10 cellular contexts compared by ENCODE assay signal in genomic region chr11:60951611-60951908, GRCh38. TPM values are rescaled to one million over a fixed set of nuclear protein-coding genes. Genes with fewer than 3 reads are reported as not detected.
DNase-seq lines count a peak whose midpoint lies in the region; ATAC-seq, FAIRE-seq and TF ChIP-seq lines count a peak whose summit lies in the region.
"Had no signal": no experiment of that assay in that cellular context is flagged by ENCODE, and none has a peak within 500 bp of the region (broad histone marks: within the 10 kb centered on the region; RNA-seq: fewer than 3 reads in every experiment).

No MANE protein-coding gene starts in this region.

- H3K4me3 ChIP-seq in IMR-90 (ENCODE audit: insufficient read depth, low read depth, low read length) (peak overlapping the region; percentile 29), mammary epithelial cell (replicated peaks in 1 of 3; ENCODE audit: insufficient read depth in 1 of 3, low read depth in 2 of 3, low read length in 3 of 3) (no peak overlapping the region), HepG2 (replicated peaks in 1 of 3; ENCODE audit: insufficient read depth in 1 of 3, low read depth in 2 of 3, low read length in 3 of 3) (peak overlapping the region in 2 of 3 experiments; percentile 57 to 81; a peak in 1 of 6 replicates)

- H2BK120ac ChIP-seq in IMR-90 (ENCODE audit: low read depth, low read length) = peak overlapping the region; percentile 56

- H3K4me1 ChIP-seq in IMR-90 (ENCODE audit: control insufficient read depth, insufficient read depth, low read length) = peaks cover 12% of the 10 kb centered on the region
- H3K4me1 ChIP-seq in mammary epithelial cell (ENCODE audit: insufficient read depth, low read length) = no peaks in the 10 kb centered on the region
- H3K4me1 ChIP-seq in HepG2 (ENCODE audit: insufficient read depth, low read length) = no peaks in the 10 kb centered on the region

- TF ChIP-seq EP300 in HepG2 (IDR thresholded peaks at IDR 0.05; ENCODE audit: low read depth in 2 of 2, low read length in 2 of 2) (no peak), HepG2 (CRISPR knock-in tag; IDR thresholded peaks at IDR 0.05; ENCODE audit: borderline replicate concordance) (no peak)

- POLR2A ChIA-PET in IMR-90 (lab: Charles Lee; ENCODE audit: unreplicated experiment) (interaction anchor here (0.5 kb wide), 1 partner anchor 40 kb away, joined by 3 read pairs; no protein-coding TSS in a partner anchor), HepG2 (lab: Yijun Ruan, JAX) (no interaction called here)

- H2BK20ac ChIP-seq in IMR-90 (ENCODE audit: low read depth, low read length) = no peak overlapping the region

- intact Hi-C loops in IMR-90 (cut with micrococcal nuclease) = no loop called here
- intact Hi-C loops in mammary epithelial cell (cut with micrococcal nuclease) = no loop called here
- intact Hi-C loops in HepG2 (cut with micrococcal nuclease; ENCODE audit: unreplicated experiment) = no loop called here

- peak overlapping the region; percentile 56 for H2AK9ac ChIP-seq in IMR-90 (replicated peaks; ENCODE audit: low read depth, low read length, poor library complexity)

- peak overlapping the region; percentile 94 for H3K18ac ChIP-seq in IMR-90 (ENCODE audit: low read depth, low read length)

- peak overlapping the region; percentile 87 to 96 for H4K8ac ChIP-seq in IMR-90 (ENCODE audit: low read depth in 2 of 2, low read length in 2 of 2)

- dilution Hi-C loops in IMR-90 (cut with HindIII; ENCODE audit: low sequenced_read_pairs, unreplicated experiment) (no loop called here), mammary epithelial cell (cut with HindIII; ENCODE audit: low sequenced_read_pairs) (no loop called here)

- peak overlapping the region; percentile 96 for H4K5ac ChIP-seq in IMR-90 (ENCODE audit: low read depth, low read length)

- H2AFZ ChIP-seq in IMR-90 (replicated peaks; ENCODE audit: low read length, poor library complexity) (peak overlapping the region; percentile 89), mammary epithelial cell (ENCODE audit: low read depth, low read length) (peak overlapping the region; percentile 63), HepG2 (ENCODE audit: low read length) (no peak overlapping the region)

- H3K79me2 ChIP-seq in mammary epithelial cell (ENCODE audit: insufficient read depth, low read length) (no peaks in the 10 kb centered on the region), HepG2 (ENCODE audit: insufficient read depth, low read length) (no peaks in the 10 kb centered on the region)

- WGBS in IMR-90 (ENCODE audit: extremely low coverage in 2 of 2, insufficient read length in 1 of 2), 2 experiments = 15% methylated on average over 7 of the region's 9 CpGs; no CpG with 5 or more reads in 1 of the 2 experiments
- WGBS in mammary epithelial cell (ENCODE audit: low coverage, missing lambda C conversion rate) = no CpG with 5 or more reads among the region's 9 CpGs
- 72% methylated on average over 9 of the region's 9 CpGs for WGBS in HepG2 (ENCODE audit: low lambda C conversion rate)

- H3K23ac ChIP-seq in IMR-90 (ENCODE audit: low read depth, low read length) = peak overlapping the region; percentile 79; the same call in 1 of the 2 replicates

- peak overlapping the region; percentile 87 for H3K14ac ChIP-seq in IMR-90 (replicated peaks; ENCODE audit: low read depth, low read length)

- peak overlapping the region; percentile 79 for H3K4me2 ChIP-seq in IMR-90 (ENCODE audit: low read depth, low read length)
- H3K4me2 ChIP-seq in mammary epithelial cell (ENCODE audit: insufficient read depth, low read depth, low read length) = peak overlapping the region; percentile 47
- H3K4me2 ChIP-seq in HepG2 (ENCODE audit: low read depth, low read length) = peak overlapping the region; percentile 86

- H3K4ac ChIP-seq in IMR-90 (ENCODE audit: low read depth, low read length) = peak overlapping the region; percentile 57

- H3K56ac ChIP-seq in IMR-90 (ENCODE audit: extremely low read depth, insufficient read depth, low read length) = 0 out of 2 replicates have a peak overlapping the region, but pooled peaks have one; percentile 42

- TF ChIP-seq CTCF in IMR-90 (conservative IDR thresholded peaks at IDR 0.05; ENCODE audit: low read depth, low read length) (no peak), mammary epithelial cell (conservative IDR thresholded peaks at IDR 0.05 in 1 of 2, IDR thresholded peaks at IDR 0.05 in 1 of 2; ENCODE audit: extremely low read depth in 1 of 2, insufficient read depth in 1 of 2, low read depth in 1 of 2, low read length in 2 of 2) (no peak), HepG2 (CRISPR knock-in tag; IDR thresholded peaks at IDR 0.05) (no peak)

- H4K20me1 ChIP-seq in IMR-90 (ENCODE audit: insufficient read depth, low read length) (no peaks in the 10 kb centered on the region), mammary epithelial cell (ENCODE audit: insufficient read depth, low read length) (no peaks in the 10 kb centered on the region), HepG2 (ENCODE audit: insufficient read depth, low read length) (no peaks in the 10 kb centered on the region)

- H3K79me1 ChIP-seq in IMR-90 (ENCODE audit: low read depth in 1 of 2, low read length in 2 of 2) = no peaks in the 10 kb centered on the region; a peak in 1 of 4 replicates

- peak overlapping the region; percentile 88 for H2AK5ac ChIP-seq in IMR-90 (ENCODE audit: low read depth, low read length)

- FAIRE-seq in HepG2 (lab: Jason Lieb, UNC) = no peak
- FAIRE-seq: RCC 7860 had no signal

- no peaks in the 10 kb centered on the region for H3K9me3 ChIP-seq in IMR-90 (ENCODE audit: control insufficient read depth, insufficient read depth, low read length)
- no peaks in the 10 kb centered on the region for H3K9me3 ChIP-seq in mammary epithelial cell (replicated peaks; ENCODE audit: insufficient read depth, low read length)
- no peaks in the 10 kb centered on the region for H3K9me3 ChIP-seq in HepG2 (ENCODE audit: low read length)

- H2BK15ac ChIP-seq in IMR-90 (ENCODE audit: low read depth, low read length) = peak overlapping the region; percentile 42; the same call in 1 of the 3 replicates

- peak overlapping the region; percentile 69 for H3K27ac ChIP-seq in IMR-90 (ENCODE audit: insufficient read depth, low read length)
- no peak overlapping the region for H3K27ac ChIP-seq in mammary epithelial cell (ENCODE audit: insufficient read depth, low read depth, low read length)
- H3K27ac ChIP-seq in HepG2 (ENCODE audit: extremely low read length, insufficient read depth, low read length) = no peak overlapping the region
- H3K27ac ChIP-seq in substantia nigra (ENCODE audit: low read depth, low read length, poor library complexity, severe bottlenecking) = peak overlapping the region; percentile 84
- H3K27ac ChIP-seq: epithelial cell of prostate had no signal

- H3K27me3 ChIP-seq in IMR-90 (ENCODE audit: control insufficient read depth, insufficient read depth, low read length) = peaks cover 2% of the 10 kb centered on the region; the same call in 1 of the 2 replicates
- H3K27me3 ChIP-seq in mammary epithelial cell (ENCODE audit: insufficient read depth, low read length) = peaks cover 4% of the 10 kb centered on the region
- H3K27me3 ChIP-seq in HepG2 (ENCODE audit: control insufficient read depth in 1 of 2, insufficient read depth in 2 of 2, low read length in 2 of 2) = peaks cover 0 to 15% of the 10 kb centered on the region in 2 experiments; a peak in 2 of 5 replicates

- no peaks in the 10 kb centered on the region; the same call in 1 of the 2 replicates for H3K36me3 ChIP-seq in IMR-90 (ENCODE audit: control insufficient read depth, insufficient read depth, low read length)
- no peaks in the 10 kb centered on the region for H3K36me3 ChIP-seq in mammary epithelial cell (ENCODE audit: insufficient read depth, low read length)
- no peaks in the 10 kb centered on the region for H3K36me3 ChIP-seq in HepG2 (replicated peaks in 1 of 2; ENCODE audit: control insufficient read depth in 1 of 2, insufficient read depth in 2 of 2, low read length in 2 of 2)

- no TSS peak for BruUV-seq in IMR-90 (replicated peaks; lab: Mats Ljungman, UMichigan)
- no TSS peak for BruUV-seq in mammary epithelial cell (replicated peaks; lab: Mats Ljungman, UMichigan)
- BruUV-seq in HepG2 (replicated peaks; lab: Mats Ljungman, UMichigan) = no TSS peak

- DNase-seq in IMR-90 = no peak
- DNase-seq in mammary epithelial cell = no peak
- no peak for DNase-seq in HepG2 (ENCODE audit: low spot score)
- DNase-seq in substantia nigra (lab: John Stamatoyannopoulos, UW) = no peak
- DNase-seq in NCI-H2107 treated with DMSO at 0.1 percent for 48 hours (lab: John Stamatoyannopoulos, UW; ENCODE audit: unreplicated experiment) = no peak
- no peak for DNase-seq in occipital lobe (lab: John Stamatoyannopoulos, UW)
- DNase-seq in globus pallidus (ENCODE audit: low spot score) = no peak

- TF ChIP-seq POLR2A in IMR-90 (IDR thresholded peaks at IDR 0.05; ENCODE audit: low read depth, low read length) (no peak), HepG2 (IDR thresholded peaks at IDR 0.05; ENCODE audit: insufficient read depth in 1 of 2, low read depth in 2 of 2, low read length in 2 of 2) (no peak)

- TF ChIP-seq RAD21 in IMR-90 (IDR thresholded peaks at IDR 0.05; ENCODE audit: low read length) (no peak), HepG2 (CRISPR knock-in tag; IDR thresholded peaks at IDR 0.05) (no peak)

- CTCF ChIA-PET in IMR-90 (lab: Yijun Ruan, JAX) = no interaction called here
- CTCF ChIA-PET in mammary epithelial cell (lab: Charles Lee; ENCODE audit: low non-redundant PET) = no interaction called here
- CTCF ChIA-PET in HepG2 (lab: Yijun Ruan, JAX; ENCODE audit: low intra/inter-chr PET ratio, low total read pairs) = no interaction called here

- in situ Hi-C loops in IMR-90 (cut with MboI; ENCODE audit: low sequenced_read_pairs) = no loop called here
- in situ Hi-C loops in mammary epithelial cell (cut with MboI; ENCODE audit: low sequenced_read_pairs in 2 of 2) = no loop called here
- in situ Hi-C loops in HepG2 (cut with HindIII; ENCODE audit: extremely low pct_ligation_motif_present, low pct_unique_long_range_greater_than_20kb) = no loop called here

- H3K9ac ChIP-seq in IMR-90 (ENCODE audit: low read depth, low read length) = peak overlapping the region; percentile 80
- no peak overlapping the region for H3K9ac ChIP-seq in mammary epithelial cell (ENCODE audit: insufficient read depth, low read length)
- no peak overlapping the region for H3K9ac ChIP-seq in HepG2 (ENCODE audit: insufficient read depth, low read depth, low read length)

- H4K91ac ChIP-seq in IMR-90 (ENCODE audit: insufficient read depth, low read depth, low read length) = peak overlapping the region; percentile 79

- H2BK5ac ChIP-seq in IMR-90 (ENCODE audit: low read depth, low read length, poor library complexity, severe bottlenecking) = peak overlapping the region; percentile 45

- ATAC-seq in IMR-90 (ENCODE audit: low read depth) (peak; percentile 32), HepG2 (no peak)

- no peaks in the 10 kb centered on the region for H3K9me1 ChIP-seq in IMR-90 (ENCODE audit: insufficient read depth, low read length)

RNA-seq across cellular contexts. Expression of gene SLC15A3, which starts 0.4 kb away (rescaled TPM):
- 1.9 and 3.2 TPM in 2 replicates for total RNA-seq in IMR-90 (2012; rRNA removed)
- 4.4 and 5.2 TPM in 2 replicates for polyA plus RNA-seq in IMR-90 (2012; rRNA removed)
- polyA plus RNA-seq in IMR-90 (2012; cell fraction: cytosol; rRNA removed) = 2.9 and 8.9 TPM in 2 replicates
- polyA plus RNA-seq in IMR-90 (2012; cell fraction: nucleus; rRNA removed; ENCODE audit: low replicate concordance) = 4.4 and 7.8 TPM in 2 replicates
- under 1 TPM; 0.16 to 0.17 TPM for total RNA-seq in mammary epithelial cell
- polyA plus RNA-seq in mammary epithelial cell = 0.07 TPM
- polyA minus RNA-seq in mammary epithelial cell = not detected
- total RNA-seq in HepG2 (2016; rRNA removed; fragmentation: Illumina TruSeq; extraction: Trizol) = 0.58 and 0.77 TPM in 2 replicates
- 0.09 TPM in 1 of 2 replicates, not detected in the other for total RNA-seq in HepG2 (2016; cell fraction: cytosol; rRNA removed; fragmentation: Illumina TruSeq; extraction: Trizol; ENCODE audit: low read depth)
- 0.49 and 1.1 TPM in 2 replicates for total RNA-seq in HepG2 (2016; cell fraction: insoluble cytoplasmic fraction; rRNA removed; fragmentation: Illumina TruSeq; extraction: Trizol)
- 0.49 and 1.1 TPM in 2 replicates for total RNA-seq in HepG2 (2016; cell fraction: membrane; rRNA removed; fragmentation: Illumina TruSeq; extraction: Trizol)
- 1.8 and 2.8 TPM in 2 replicates for total RNA-seq in HepG2 (2016; cell fraction: nucleus; rRNA removed; fragmentation: Illumina TruSeq; extraction: Trizol)
- 0.45 and 1.1 TPM in 2 replicates for polyA plus RNA-seq in HepG2 (2011; rRNA removed)
- 0.23 and 0.60 TPM in 2 replicates for polyA plus RNA-seq in HepG2 (2011; cell fraction: cytosol; rRNA removed)
- 0.97 and 1.0 TPM in 2 replicates for polyA plus RNA-seq in HepG2 (2011; cell fraction: nucleus; rRNA removed)
- polyA plus RNA-seq in HepG2 (2012) = 0.27 TPM in 1 of 2 replicates, not detected in the other
- 0.18 and 0.51 TPM in 2 replicates for polyA plus RNA-seq in HepG2 (2016; cell fraction: cytosol; fragmentation: Illumina TruSeq; extraction: Trizol; ENCODE audit: low read depth)
- 0.53 and 0.84 TPM in 2 replicates for polyA plus RNA-seq in HepG2 (2016; cell fraction: insoluble cytoplasmic fraction; fragmentation: Illumina TruSeq; extraction: Trizol; ENCODE audit: low read depth)
- polyA plus RNA-seq in HepG2 (2016; cell fraction: membrane; fragmentation: Illumina TruSeq; extraction: Trizol; ENCODE audit: low read depth) = 0.44 and 0.58 TPM in 2 replicates
- polyA plus RNA-seq in HepG2 (2016; cell fraction: nucleus; fragmentation: Illumina TruSeq; extraction: Trizol; ENCODE audit: insufficient read depth, low read depth) = 1.3 TPM in 1 of 2 replicates, not detected in the other
- 1.4 and 4.0 TPM in 2 replicates for polyA minus RNA-seq in HepG2 (2011; rRNA and poly(A)+ RNA removed; ENCODE audit: low replicate concordance)
- polyA minus RNA-seq in HepG2 (2011; cell fraction: cytosol; rRNA and poly(A)+ RNA removed) = 0.97 and 1.5 TPM in 2 replicates
- polyA minus RNA-seq in HepG2 (2011; cell fraction: nucleus; rRNA and poly(A)+ RNA removed) = 1.5 and 1.6 TPM in 2 replicates
- 5.8 TPM for total RNA-seq in occipital lobe

RNA-seq across cellular contexts. Expression of gene CD6, which starts 19.9 kb away (rescaled TPM):
- total RNA-seq in IMR-90 (2012; rRNA removed) (not detected in 2 replicates), mammary epithelial cell (not detected), HepG2 (2016; rRNA removed; fragmentation: Illumina TruSeq; extraction: Trizol) (not detected in 2 replicates), occipital lobe (0.16 TPM)
- polyA plus RNA-seq in IMR-90 (2012; rRNA removed) (not detected in 2 replicates), mammary epithelial cell (not detected), HepG2 (2011; rRNA removed) (not detected in 2 replicates)
- not detected in 2 replicates for polyA plus RNA-seq in IMR-90 (2012; cell fraction: cytosol; rRNA removed)
- polyA plus RNA-seq in IMR-90 (2012; cell fraction: nucleus; rRNA removed; ENCODE audit: low replicate concordance) = not detected in 2 replicates
- polyA minus RNA-seq in mammary epithelial cell = not detected
- not detected in 2 replicates for total RNA-seq in HepG2 (2016; cell fraction: cytosol; rRNA removed; fragmentation: Illumina TruSeq; extraction: Trizol; ENCODE audit: low read depth)
- total RNA-seq in HepG2 (2016; cell fraction: insoluble cytoplasmic fraction; rRNA removed; fragmentation: Illumina TruSeq; extraction: Trizol) = not detected in 2 replicates
- not detected in 2 replicates for total RNA-seq in HepG2 (2016; cell fraction: membrane; rRNA removed; fragmentation: Illumina TruSeq; extraction: Trizol)
- total RNA-seq in HepG2 (2016; cell fraction: nucleus; rRNA removed; fragmentation: Illumina TruSeq; extraction: Trizol) = not detected in 2 replicates
- not detected in 2 replicates for polyA plus RNA-seq in HepG2 (2011; cell fraction: cytosol; rRNA removed)
- not detected in 2 replicates for polyA plus RNA-seq in HepG2 (2011; cell fraction: nucleus; rRNA removed)
- polyA plus RNA-seq in HepG2 (2012) = not detected in 2 replicates
- not detected in 2 replicates for polyA plus RNA-seq in HepG2 (2016; cell fraction: cytosol; fragmentation: Illumina TruSeq; extraction: Trizol; ENCODE audit: low read depth)
- polyA plus RNA-seq in HepG2 (2016; cell fraction: insoluble cytoplasmic fraction; fragmentation: Illumina TruSeq; extraction: Trizol; ENCODE audit: low read depth) = not detected in 2 replicates
- polyA plus RNA-seq in HepG2 (2016; cell fraction: membrane; fragmentation: Illumina TruSeq; extraction: Trizol; ENCODE audit: low read depth) = not detected in 2 replicates
- polyA plus RNA-seq in HepG2 (2016; cell fraction: nucleus; fragmentation: Illumina TruSeq; extraction: Trizol; ENCODE audit: insufficient read depth, low read depth) = not detected in 2 replicates
- polyA minus RNA-seq in HepG2 (2011; rRNA and poly(A)+ RNA removed; ENCODE audit: low replicate concordance) = not detected in 2 replicates
- not detected in 2 replicates for polyA minus RNA-seq in HepG2 (2011; cell fraction: cytosol; rRNA and poly(A)+ RNA removed)
- not detected in 2 replicates for polyA minus RNA-seq in HepG2 (2011; cell fraction: nucleus; rRNA and poly(A)+ RNA removed)
- total RNA-seq: H4 had no signal

RNA-seq across cellular contexts. Expression of gene TMEM132A, which starts 27.3 kb away (rescaled TPM):
- total RNA-seq in IMR-90 (2012; rRNA removed) (7.7 and 8.3 TPM in 2 replicates), mammary epithelial cell (100 to 1,000 TPM in 1 of 2 donors, 10 to 100 TPM in 1; 48.7 to 114 TPM), HepG2 (2016; rRNA removed; fragmentation: Illumina TruSeq; extraction: Trizol) (8.4 and 32.9 TPM in 2 replicates), occipital lobe (104 TPM)
- polyA plus RNA-seq in IMR-90 (2012; rRNA removed) (64.2 and 74.8 TPM in 2 replicates), mammary epithelial cell (32.0 TPM), HepG2 (2011; rRNA removed) (11.1 and 22.7 TPM in 2 replicates)
- polyA plus RNA-seq in IMR-90 (2012; cell fraction: cytosol; rRNA removed) = 87.8 and 103 TPM in 2 replicates
- polyA plus RNA-seq in IMR-90 (2012; cell fraction: nucleus; rRNA removed; ENCODE audit: low replicate concordance) = 240 and 518 TPM in 2 replicates
- polyA minus RNA-seq in mammary epithelial cell = 16.7 TPM
- 5.1 and 6.9 TPM in 2 replicates for total RNA-seq in HepG2 (2016; cell fraction: cytosol; rRNA removed; fragmentation: Illumina TruSeq; extraction: Trizol; ENCODE audit: low read depth)
- total RNA-seq in HepG2 (2016; cell fraction: insoluble cytoplasmic fraction; rRNA removed; fragmentation: Illumina TruSeq; extraction: Trizol) = 6.9 and 31.8 TPM in 2 replicates
- total RNA-seq in HepG2 (2016; cell fraction: membrane; rRNA removed; fragmentation: Illumina TruSeq; extraction: Trizol) = 11.9 and 13.4 TPM in 2 replicates
- total RNA-seq in HepG2 (2016; cell fraction: nucleus; rRNA removed; fragmentation: Illumina TruSeq; extraction: Trizol) = 34.0 and 34.7 TPM in 2 replicates
- 16.2 and 18.8 TPM in 2 replicates for polyA plus RNA-seq in HepG2 (2011; cell fraction: cytosol; rRNA removed)
- polyA plus RNA-seq in HepG2 (2011; cell fraction: nucleus; rRNA removed) = 103 and 122 TPM in 2 replicates
- 19.3 and 25.4 TPM in 2 replicates for polyA plus RNA-seq in HepG2 (2012)
- polyA plus RNA-seq in HepG2 (2016; cell fraction: cytosol; fragmentation: Illumina TruSeq; extraction: Trizol; ENCODE audit: low read depth) = 3.3 and 4.8 TPM in 2 replicates
- 7.6 and 10.7 TPM in 2 replicates for polyA plus RNA-seq in HepG2 (2016; cell fraction: insoluble cytoplasmic fraction; fragmentation: Illumina TruSeq; extraction: Trizol; ENCODE audit: low read depth)
- polyA plus RNA-seq in HepG2 (2016; cell fraction: membrane; fragmentation: Illumina TruSeq; extraction: Trizol; ENCODE audit: low read depth) = 8.3 and 10.4 TPM in 2 replicates
- polyA plus RNA-seq in HepG2 (2016; cell fraction: nucleus; fragmentation: Illumina TruSeq; extraction: Trizol; ENCODE audit: insufficient read depth, low read depth) = 64.1 and 72.1 TPM in 2 replicates
- 19.8 and 31.0 TPM in 2 replicates for polyA minus RNA-seq in HepG2 (2011; rRNA and poly(A)+ RNA removed; ENCODE audit: low replicate concordance)
- polyA minus RNA-seq in HepG2 (2011; cell fraction: cytosol; rRNA and poly(A)+ RNA removed) = 15.7 and 16.8 TPM in 2 replicates
- 19.7 and 26.0 TPM in 2 replicates for polyA minus RNA-seq in HepG2 (2011; cell fraction: nucleus; rRNA and poly(A)+ RNA removed)

RNA-seq across cellular contexts. Expression of gene TMEM109, which starts 37.6 kb away (rescaled TPM):
- 15.1 and 17.2 TPM in 2 replicates for total RNA-seq in IMR-90 (2012; rRNA removed)
- 69.7 and 73.6 TPM in 2 replicates for polyA plus RNA-seq in IMR-90 (2012; rRNA removed)
- polyA plus RNA-seq in IMR-90 (2012; cell fraction: cytosol; rRNA removed) = 56.6 and 60.6 TPM in 2 replicates
- 8.8 and 14.0 TPM in 2 replicates for polyA plus RNA-seq in IMR-90 (2012; cell fraction: nucleus; rRNA removed; ENCODE audit: low replicate concordance)
- 10 to 100 TPM; 19.8 to 44.9 TPM for total RNA-seq in mammary epithelial cell
- polyA plus RNA-seq in mammary epithelial cell = 35.0 TPM
- polyA minus RNA-seq in mammary epithelial cell = 50.8 TPM
- 10.7 and 18.0 TPM in 2 replicates for total RNA-seq in HepG2 (2016; rRNA removed; fragmentation: Illumina TruSeq; extraction: Trizol)
- 4.0 TPM in 2 replicates for total RNA-seq in HepG2 (2016; cell fraction: cytosol; rRNA removed; fragmentation: Illumina TruSeq; extraction: Trizol; ENCODE audit: low read depth)
- total RNA-seq in HepG2 (2016; cell fraction: insoluble cytoplasmic fraction; rRNA removed; fragmentation: Illumina TruSeq; extraction: Trizol) = 10.2 and 18.3 TPM in 2 replicates
- 8.4 and 9.5 TPM in 2 replicates for total RNA-seq in HepG2 (2016; cell fraction: membrane; rRNA removed; fragmentation: Illumina TruSeq; extraction: Trizol)
- total RNA-seq in HepG2 (2016; cell fraction: nucleus; rRNA removed; fragmentation: Illumina TruSeq; extraction: Trizol) = 14.1 and 14.6 TPM in 2 replicates
- 7.7 and 12.2 TPM in 2 replicates for polyA plus RNA-seq in HepG2 (2011; rRNA removed)
- 9.5 and 10.2 TPM in 2 replicates for polyA plus RNA-seq in HepG2 (2011; cell fraction: cytosol; rRNA removed)
- 5.5 and 8.4 TPM in 2 replicates for polyA plus RNA-seq in HepG2 (2011; cell fraction: nucleus; rRNA removed)
- 12.8 and 19.4 TPM in 2 replicates for polyA plus RNA-seq in HepG2 (2012)
- polyA plus RNA-seq in HepG2 (2016; cell fraction: cytosol; fragmentation: Illumina TruSeq; extraction: Trizol; ENCODE audit: low read depth) = 3.7 TPM in 2 replicates
- 12.7 and 13.2 TPM in 2 replicates for polyA plus RNA-seq in HepG2 (2016; cell fraction: insoluble cytoplasmic fraction; fragmentation: Illumina TruSeq; extraction: Trizol; ENCODE audit: low read depth)
- polyA plus RNA-seq in HepG2 (2016; cell fraction: membrane; fragmentation: Illumina TruSeq; extraction: Trizol; ENCODE audit: low read depth) = 8.3 and 10.0 TPM in 2 replicates
- 29.4 and 33.0 TPM in 2 replicates for polyA plus RNA-seq in HepG2 (2016; cell fraction: nucleus; fragmentation: Illumina TruSeq; extraction: Trizol; ENCODE audit: insufficient read depth, low read depth)
- 9.0 and 55.3 TPM in 2 replicates for polyA minus RNA-seq in HepG2 (2011; rRNA and poly(A)+ RNA removed; ENCODE audit: low replicate concordance)
- 5.5 and 9.1 TPM in 2 replicates for polyA minus RNA-seq in HepG2 (2011; cell fraction: cytosol; rRNA and poly(A)+ RNA removed)
- 2.2 and 4.5 TPM in 2 replicates for polyA minus RNA-seq in HepG2 (2011; cell fraction: nucleus; rRNA and poly(A)+ RNA removed)
- 8.3 TPM for total RNA-seq in occipital lobe

RNA-seq across cellular contexts. Expression of gene PRPF19, which starts 45.2 kb away (rescaled TPM):
- total RNA-seq in IMR-90 (2012; rRNA removed) (29.7 and 29.8 TPM in 2 replicates), mammary epithelial cell (10 to 100 TPM; 70.0 to 93.2 TPM), HepG2 (2016; rRNA removed; fragmentation: Illumina TruSeq; extraction: Trizol) (91.1 and 115 TPM in 2 replicates), occipital lobe (42.3 TPM)
- polyA plus RNA-seq in IMR-90 (2012; rRNA removed) (48.5 and 50.4 TPM in 2 replicates), mammary epithelial cell (93.7 TPM), HepG2 (2011; rRNA removed) (25.0 and 27.4 TPM in 2 replicates)
- 50.5 and 59.1 TPM in 2 replicates for polyA plus RNA-seq in IMR-90 (2012; cell fraction: cytosol; rRNA removed)
- polyA plus RNA-seq in IMR-90 (2012; cell fraction: nucleus; rRNA removed; ENCODE audit: low replicate concordance) = 28.4 and 43.7 TPM in 2 replicates
- polyA minus RNA-seq in mammary epithelial cell = 96.3 TPM
- 16.1 and 16.4 TPM in 2 replicates for total RNA-seq in HepG2 (2016; cell fraction: cytosol; rRNA removed; fragmentation: Illumina TruSeq; extraction: Trizol; ENCODE audit: low read depth)
- total RNA-seq in HepG2 (2016; cell fraction: insoluble cytoplasmic fraction; rRNA removed; fragmentation: Illumina TruSeq; extraction: Trizol) = 93.5 and 104 TPM in 2 replicates
- 37.9 and 40.5 TPM in 2 replicates for total RNA-seq in HepG2 (2016; cell fraction: membrane; rRNA removed; fragmentation: Illumina TruSeq; extraction: Trizol)
- total RNA-seq in HepG2 (2016; cell fraction: nucleus; rRNA removed; fragmentation: Illumina TruSeq; extraction: Trizol) = 52.4 and 56.0 TPM in 2 replicates
- 19.8 and 29.8 TPM in 2 replicates for polyA plus RNA-seq in HepG2 (2011; cell fraction: cytosol; rRNA removed)
- 32.6 and 32.8 TPM in 2 replicates for polyA plus RNA-seq in HepG2 (2011; cell fraction: nucleus; rRNA removed)
- 56.0 and 62.2 TPM in 2 replicates for polyA plus RNA-seq in HepG2 (2012)
- 14.7 and 16.9 TPM in 2 replicates for polyA plus RNA-seq in HepG2 (2016; cell fraction: cytosol; fragmentation: Illumina TruSeq; extraction: Trizol; ENCODE audit: low read depth)
- polyA plus RNA-seq in HepG2 (2016; cell fraction: insoluble cytoplasmic fraction; fragmentation: Illumina TruSeq; extraction: Trizol; ENCODE audit: low read depth) = 125 and 138 TPM in 2 replicates
- polyA plus RNA-seq in HepG2 (2016; cell fraction: membrane; fragmentation: Illumina TruSeq; extraction: Trizol; ENCODE audit: low read depth) = 33.6 and 36.5 TPM in 2 replicates
- 76.8 and 76.9 TPM in 2 replicates for polyA plus RNA-seq in HepG2 (2016; cell fraction: nucleus; fragmentation: Illumina TruSeq; extraction: Trizol; ENCODE audit: insufficient read depth, low read depth)
- polyA minus RNA-seq in HepG2 (2011; rRNA and poly(A)+ RNA removed; ENCODE audit: low replicate concordance) = 52.3 and 71.1 TPM in 2 replicates
- 22.3 and 28.6 TPM in 2 replicates for polyA minus RNA-seq in HepG2 (2011; cell fraction: cytosol; rRNA and poly(A)+ RNA removed)
- polyA minus RNA-seq in HepG2 (2011; cell fraction: nucleus; rRNA and poly(A)+ RNA removed) = 33.5 and 39.2 TPM in 2 replicates

Comparison
In these comparisons a context has a peak if more than half of its experiments do, and no peak if none do; other contexts are left out.
1. H3K27ac ChIP-seq: peak in IMR-90 (single experiment) and substantia nigra (single experiment); none in mammary epithelial cell (single experiment) and HepG2 (single experiment).
2. H3K4me3 ChIP-seq: peak in IMR-90 (single experiment) and HepG2 (2 of 3); none in mammary epithelial cell (0 of 3).
3. Peak in every context shown above with its lines, with median percentiles within 50 percentile points of each other: H3K4me2 ChIP-seq.